ENCODE assay signal across 6 cellular contexts in genomic region chr11:115999437-115999836, GRCh38.
"Had no signal": no experiment of that assay in that cellular context is flagged by ENCODE, and none has a peak within 500 bp of the region (broad histone marks: within the 10 kb centered on the region; RNA-seq: fewer than 3 reads in every experiment).

No MANE protein-coding gene starts in this region.

- H3K4me3 ChIP-seq: GM23338, K562 had no signal

- H2AFZ ChIP-seq: GM23338 had no signal

- H3K4me2 ChIP-seq: GM23338 had no signal

- H3K9me3 Mint-ChIP-seq: GM23338 had no signal

- ATAC-seq: GM23338, K562 had no signal

- DNase-seq: H9, HCEC 1CT, IMR-90, KG1 had no signal

- H3K4me1 Mint-ChIP-seq: GM23338, H9 had no signal

- H3K4me3 Mint-ChIP-seq: GM23338, H9 had no signal

- H3K27ac Mint-ChIP-seq: GM23338, H9 had no signal
